8 cellular contexts compared by ENCODE assay signal in the genomic region with DNA sequence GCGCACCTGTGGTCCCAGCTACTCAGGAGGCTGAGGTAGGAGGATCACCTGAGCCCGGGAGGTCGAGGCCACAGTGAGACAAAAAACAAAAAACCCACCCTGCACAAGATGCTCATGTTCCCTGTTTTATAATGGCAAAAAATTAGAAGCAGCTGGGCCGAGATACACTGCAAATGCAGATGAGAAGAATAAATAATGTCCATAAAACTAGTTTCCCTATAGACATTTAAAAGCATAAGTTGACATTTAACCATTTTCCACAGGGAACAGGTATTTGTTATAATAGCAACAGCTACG. TPM values are rescaled to one million over a fixed set of nuclear protein-coding genes. Genes with fewer than 3 reads are reported as not detected.
DNase-seq lines count a peak whose midpoint lies in the region; ATAC-seq and TF ChIP-seq lines count a peak whose summit lies in the region.

No MANE protein-coding gene starts in this region.

- no peaks in the 10 kb centered on the region for H3K9me3 Mint-ChIP-seq in activated CD4-positive, alpha-beta T cell treated with anti-CD3 and anti-CD28 coated beads, Interleukin-2, amount 10 ng/mL, durations not matched to agents 24 days and 14 days
- no peaks in the 10 kb centered on the region for H3K9me3 Mint-ChIP-seq in activated naive CD8-positive, alpha-beta T cell treated with anti-CD3 and anti-CD28 coated beads, Interleukin-2, amount 10 ng/mL, durations not matched to agents 7 days and 5 days

- no peak for TF ChIP-seq CTCF in left lung (IDR thresholded peaks at IDR 0.05)
- no peak for TF ChIP-seq CTCF in testis (IDR thresholded peaks at IDR 0.05)

- H3K36me3 ChIP-seq in left lung: no peaks in the 10 kb centered on the region
- no peaks in the 10 kb centered on the region for H3K36me3 ChIP-seq in testis (ENCODE audit: low read depth, missing control alignments)

- H3K4me1 ChIP-seq in left lung (peaks cover 0 to 29% of the 10 kb centered on the region in 2 donors), testis (peaks cover 23% of the 10 kb centered on the region)

- H3K4me3 ChIP-seq in left lung (peak overlapping the region; percentile 92 to 96), testis (peak overlapping the region; percentile 88)

- TF ChIP-seq POLR2A in testis (IDR thresholded peaks at IDR 0.05): no peak

- peaks cover 2% of the 10 kb centered on the region for H3K27me3 Mint-ChIP-seq in activated CD4-positive, alpha-beta T cell treated with anti-CD3 and anti-CD28 coated beads, Interleukin-2, amount 10 ng/mL, durations not matched to agents 24 days and 14 days
- H3K27me3 Mint-ChIP-seq in activated naive CD8-positive, alpha-beta T cell treated with anti-CD3 and anti-CD28 coated beads, Interleukin-2, amount 10 ng/mL, durations not matched to agents 7 days and 5 days: no peaks in the 10 kb centered on the region

- WGBS in testis, 2 donors: 29 to 40% methylated on average over 5 of the region's 5 CpGs

- DNase-seq in activated CD4-positive, alpha-beta T cell treated with anti-CD3 and anti-CD28 coated beads, Interleukin-2, amount 10 ng/mL, durations not matched to agents 24 days and 14 days: no peak
- DNase-seq in activated CD4-positive, alpha-beta T cell treated with anti-CD3 and anti-CD28 coated beads for 4 hours: no peak
- no peak for DNase-seq in activated naive CD8-positive, alpha-beta T cell treated with anti-CD3 and anti-CD28 coated beads, Interleukin-2, amount 10 ng/mL, durations not matched to agents 7 days and 5 days
- DNase-seq in left lung (no peak), testis (no peak), NCI-H345 (lab: John Stamatoyannopoulos, UW) (no peak)
- no peak for DNase-seq in stimulated activated CD4-positive, alpha-beta T cell treated with anti-CD3 and anti-CD28 coated beads, Interleukin-2, amount 100 ng/mL, for 48 hours
- no peak for DNase-seq in stimulated activated CD4-positive, alpha-beta T cell treated with anti-CD3 and anti-CD28 coated beads, Interleukin-1b, Interleukin-23, amount 100 ng/mL, for 48 hours

- H3K4me3 Mint-ChIP-seq in activated CD4-positive, alpha-beta T cell treated with anti-CD3 and anti-CD28 coated beads, Interleukin-2, amount 10 ng/mL, durations not matched to agents 24 days and 14 days: peak overlapping the region; percentile 88
- H3K4me3 Mint-ChIP-seq in activated naive CD8-positive, alpha-beta T cell treated with anti-CD3 and anti-CD28 coated beads, Interleukin-2, amount 10 ng/mL, durations not matched to agents 7 days and 5 days: peak overlapping the region; percentile 91

- ATAC-seq in activated naive CD8-positive, alpha-beta T cell treated with anti-CD3 and anti-CD28 coated beads, Interleukin-2, amount 10 ng/mL, durations not matched to agents 7 days and 5 days (ENCODE audit: low read depth): no peak
- ATAC-seq in left lung: no peak

- no peaks in the 10 kb centered on the region for H3K9me3 ChIP-seq in left lung
- no peaks in the 10 kb centered on the region for H3K9me3 ChIP-seq in testis

- intact Hi-C loops in activated CD4-positive, alpha-beta T cell treated with anti-CD3 and anti-CD28 coated beads, Interleukin-2, amount 10 ng/mL, durations not matched to agents 24 days and 14 days (cut with micrococcal nuclease): loop anchor here (1.0 to 10.0 kb wide), 3 partner anchors 55 to 521 kb away; a partner anchor contains a TSS
- intact Hi-C loops in left lung (cut with DNase I): loop anchor here (5.0 to 10.0 kb wide), 2 partner anchors 51 to 54 kb away; no protein-coding TSS in a partner anchor
- intact Hi-C loops in testis (cut with DNase I; ENCODE audit: low total_unique reads): loop anchor here (5.0 kb wide), 1 partner anchor 54 kb away; no protein-coding TSS in a partner anchor

- peak overlapping the region; percentile 65 to 81 for H3K27ac ChIP-seq in left lung
- H3K27ac ChIP-seq in testis: peak overlapping the region; percentile 28 to 78

- peaks cover 23% of the 10 kb centered on the region for H3K4me1 Mint-ChIP-seq in activated CD4-positive, alpha-beta T cell treated with anti-CD3 and anti-CD28 coated beads, Interleukin-2, amount 10 ng/mL, durations not matched to agents 24 days and 14 days
- H3K4me1 Mint-ChIP-seq in activated naive CD8-positive, alpha-beta T cell treated with anti-CD3 and anti-CD28 coated beads, Interleukin-2, amount 10 ng/mL, durations not matched to agents 7 days and 5 days: peaks cover 20% of the 10 kb centered on the region

- POLR2A ChIA-PET in activated naive CD8-positive, alpha-beta T cell treated with anti-CD3 and anti-CD28 coated beads, Interleukin-2, amount 10 ng/mL, durations not matched to agents 7 days and 5 days (lab: Charles Lee): interaction anchor here (1.9 to 2.5 kb wide), 2 partner anchors 37 to 55 kb away, joined by 9 to 28 read pairs; a partner anchor contains a TSS

- H3K27ac Mint-ChIP-seq in activated CD4-positive, alpha-beta T cell treated with anti-CD3 and anti-CD28 coated beads, Interleukin-2, amount 10 ng/mL, durations not matched to agents 24 days and 14 days: peak overlapping the region; percentile 94
- H3K27ac Mint-ChIP-seq in activated naive CD8-positive, alpha-beta T cell treated with anti-CD3 and anti-CD28 coated beads, Interleukin-2, amount 10 ng/mL, durations not matched to agents 7 days and 5 days: peak overlapping the region; percentile 90

- H3K36me3 Mint-ChIP-seq in activated CD4-positive, alpha-beta T cell treated with anti-CD3 and anti-CD28 coated beads, Interleukin-2, amount 10 ng/mL, durations not matched to agents 24 days and 14 days (ENCODE audit: low read depth): peaks cover 3% of the 10 kb centered on the region
- no peaks in the 10 kb centered on the region for H3K36me3 Mint-ChIP-seq in activated naive CD8-positive, alpha-beta T cell treated with anti-CD3 and anti-CD28 coated beads, Interleukin-2, amount 10 ng/mL, durations not matched to agents 7 days and 5 days

- H3K27me3 ChIP-seq in left lung (no peaks in the 10 kb centered on the region), testis (no peaks in the 10 kb centered on the region)

RNA-seq across cellular contexts. Expression of a gene that starts 0.5 kb away (rescaled TPM):
- 86.3 and 87.2 TPM in 2 replicates for total RNA-seq in activated CD4-positive, alpha-beta T cell treated with anti-CD3 and anti-CD28 coated beads, Interleukin-2, amount 10 ng/mL, durations not matched to agents 24 days and 14 days
- 10 to 100 TPM; 73.5 to 80.1 TPM for total RNA-seq in activated naive CD8-positive, alpha-beta T cell treated with anti-CD3 and anti-CD28 coated beads, Interleukin-2, amount 10 ng/mL, durations not matched to agents 7 days and 5 days
- total RNA-seq in left lung (10 to 100 TPM; 68.6 to 84.3 TPM), testis (100 to 1,000 TPM; 276 to 313 TPM)
- 120 TPM for polyA plus RNA-seq in testis (ENCODE audit: insufficient read depth, low read depth, low replicate concordance)

RNA-seq across cellular contexts. Expression of a gene that starts 37.2 kb away (rescaled TPM):
- total RNA-seq in activated CD4-positive, alpha-beta T cell treated with anti-CD3 and anti-CD28 coated beads, Interleukin-2, amount 10 ng/mL, durations not matched to agents 24 days and 14 days: 45.9 and 49.7 TPM in 2 replicates
- total RNA-seq in activated naive CD8-positive, alpha-beta T cell treated with anti-CD3 and anti-CD28 coated beads, Interleukin-2, amount 10 ng/mL, durations not matched to agents 7 days and 5 days: 10 to 100 TPM; 36.8 to 39.8 TPM
- total RNA-seq in left lung (10 to 100 TPM; 25.7 to 26.8 TPM), testis (10 to 100 TPM; 39.7 to 44.1 TPM)
- 68.4 TPM for polyA plus RNA-seq in testis (ENCODE audit: insufficient read depth, low read depth, low replicate concordance)
